In genomic region chr18:77039196-77040140, GRCh38 we compare ENCODE assay signal across 12 cellular contexts.
DNase-seq lines count a peak whose midpoint lies in the region; ATAC-seq and TF ChIP-seq lines count a peak whose summit lies in the region.
"Had no signal": no experiment of that assay in that cellular context is flagged by ENCODE, and none has a peak within 500 bp of the region (broad histone marks: within the 10 kb centered on the region; RNA-seq: fewer than 3 reads in every experiment).

No MANE protein-coding gene starts in this region.

- H3K27ac Mint-ChIP-seq in T-helper 17 cell (peak overlapping the region; percentile 65), natural killer cell (peak overlapping the region; percentile 81 to 85)
- H3K27ac Mint-ChIP-seq: activated CD8-positive, alpha-beta memory T cell treated with anti-CD3 and anti-CD28 coated beads, Interleukin-2, amount 10 ng/mL, durations not matched to agents 7 days and 5 days had no signal

- no peak overlapping the region for H2AFZ ChIP-seq in DND-41 (ENCODE audit: low read depth, low read length)

- peaks cover 24% of the 10 kb centered on the region for H3K36me3 ChIP-seq in DND-41 (ENCODE audit: insufficient read depth, low read length)
- H3K36me3 ChIP-seq: cardiac muscle cell, tibial artery had no signal

- no peak overlapping the region for H3K4me2 ChIP-seq in DND-41 (ENCODE audit: insufficient read depth, low read length)

- peaks cover 26% of the 10 kb centered on the region for H3K4me1 Mint-ChIP-seq in T-helper 17 cell
- peaks cover 62 to 75% of the 10 kb centered on the region in 2 donors for H3K4me1 Mint-ChIP-seq in natural killer cell

- peaks cover 59% of the 10 kb centered on the region for H3K79me2 ChIP-seq in DND-41 (ENCODE audit: insufficient read depth, low read length)

- no peaks in the 10 kb centered on the region for H3K9me3 Mint-ChIP-seq in natural killer cell

- H3K36me3 Mint-ChIP-seq in T-helper 17 cell (ENCODE audit: low read depth) = peaks cover 4% of the 10 kb centered on the region
- peaks cover 10% of the 10 kb centered on the region for H3K36me3 Mint-ChIP-seq in natural killer cell

- H3K4me3 ChIP-seq in DND-41 (ENCODE audit: low read depth in 1 of 2, low read length in 2 of 2) (no peak overlapping the region), dorsolateral prefrontal cortex (peak overlapping the region in 3 of 59 donors; percentile 12 to 38 (median 28))
- H3K4me3 ChIP-seq: cardiac muscle cell, tibial artery had no signal

- DNase-seq in DND-41 (no peak), T-helper 17 cell (no peak), dorsolateral prefrontal cortex (peak in 4 of 10 donors; percentile 63 to 86 (median 79)), natural killer cell (no peak), amniotic stem cell (lab: John Stamatoyannopoulos, UW) (no peak), SHP77 treated with DMSO at 0.1 percent for 48 hours (lab: John Stamatoyannopoulos, UW) (no peak), AG08396 (ENCODE audit: low spot score) (no peak)
- DNase-seq: activated CD8-positive, alpha-beta memory T cell treated with anti-CD3 and anti-CD28 coated beads, Interleukin-2, amount 10 ng/mL, durations not matched to agents 7 days and 5 days; tibial artery had no signal

- ATAC-seq in DND-41 (ENCODE audit: insufficient read depth, low read depth) (no peak), T-helper 17 cell (no peak), natural killer cell (peak; percentile 84 to 89 (median 85)), GM21367 (IDR thresholded peaks at IDR 0.05; ENCODE audit: unreplicated experiment) (no peak)
- ATAC-seq: activated CD8-positive, alpha-beta memory T cell treated with anti-CD3 and anti-CD28 coated beads, Interleukin-2, amount 10 ng/mL, durations not matched to agents 7 days and 5 days had no signal

- H3K4me3 Mint-ChIP-seq in T-helper 17 cell (no peak overlapping the region), natural killer cell (peak overlapping the region; percentile 53)
- H3K4me3 Mint-ChIP-seq: activated CD8-positive, alpha-beta memory T cell treated with anti-CD3 and anti-CD28 coated beads, Interleukin-2, amount 10 ng/mL, durations not matched to agents 7 days and 5 days had no signal

- H3K27ac ChIP-seq in DND-41 (ENCODE audit: low read length) = peak overlapping the region; percentile 35
- H3K27ac ChIP-seq in dorsolateral prefrontal cortex = peak overlapping the region; percentile 6 to 100 (median 92)
- H3K27ac ChIP-seq: cardiac muscle cell, HL-60, tibial artery had no signal

- no peaks in the 10 kb centered on the region for H4K20me1 ChIP-seq in DND-41 (ENCODE audit: insufficient read depth, low read length)

- intact Hi-C loops in dorsolateral prefrontal cortex (cut with DNase I) = no loop called here
- intact Hi-C loops in natural killer cell (cut with micrococcal nuclease) = no loop called here

- TF ChIP-seq CTCF in DND-41 (IDR thresholded peaks at IDR 0.05; ENCODE audit: borderline replicate concordance, extremely low read depth, low read length, poor library complexity, severe bottlenecking) (no peak), dorsolateral prefrontal cortex (IDR thresholded peaks at IDR 0.05 in 54 of 56, conservative IDR thresholded peaks at IDR 0.05 in 2 of 56; ENCODE audit: low read depth in 1 of 56, partially characterized antibody in 56 of 56) (no peak), natural killer cell (IDR thresholded peaks at IDR 0.05) (no peak)

- H3K27me3 ChIP-seq in DND-41 (ENCODE audit: insufficient read depth, low read length, poor library complexity) (no peaks in the 10 kb centered on the region), dorsolateral prefrontal cortex (no peaks in the 10 kb centered on the region)
- H3K27me3 ChIP-seq: cardiac muscle cell, tibial artery had no signal

- H3K9ac ChIP-seq in DND-41 (ENCODE audit: low read depth, low read length) = peak overlapping the region; percentile 11; the same call in 1 of the 2 replicates

- H3K9me3 ChIP-seq in DND-41 (ENCODE audit: insufficient read depth, low read length, severe bottlenecking) (no peaks in the 10 kb centered on the region), T-helper 17 cell (ENCODE audit: control insufficient read depth, low read length, poor library complexity, severe bottlenecking) (no peaks in the 10 kb centered on the region)
- H3K9me3 ChIP-seq: tibial artery had no signal

- H3K27me3 Mint-ChIP-seq in T-helper 17 cell (no peaks in the 10 kb centered on the region), natural killer cell (ENCODE audit: low read depth in 2 of 2) (no peaks in the 10 kb centered on the region)
- H3K27me3 Mint-ChIP-seq: activated CD8-positive, alpha-beta memory T cell treated with anti-CD3 and anti-CD28 coated beads, Interleukin-2, amount 10 ng/mL, durations not matched to agents 7 days and 5 days had no signal

- H3K4me1 ChIP-seq in DND-41 (ENCODE audit: insufficient read depth, low read length) = no peaks in the 10 kb centered on the region; the same call in 1 of the 2 replicates

Comparison
In these comparisons a context has a peak if more than half of its experiments do, and no peak if none do; other contexts are left out.
1. ATAC-seq: peak in natural killer cell (3 of 3); none in DND-41 (single experiment), T-helper 17 cell (single experiment) and GM21367 (single experiment).